Comparison of ENCODE assay signal across 1 cellular context in genomic region chr2:153819501-153819900, GRCh38.
TF ChIP-seq lines count a peak whose summit lies in the region.

No MANE protein-coding gene starts in this region.

TF ChIP-seq in HCT116, 20 proteins besides CTCF, POLR2A, EP300 and RAD21 (continued from another document):
- TF ChIP-seq YY1 (IDR thresholded peaks at IDR 0.05; ENCODE audit: extremely low read depth, insufficient replicate concordance, low read depth, low read length) = no peak
- no peak for TF ChIP-seq SIN3A (IDR thresholded peaks at IDR 0.05; ENCODE audit: low read depth)
- no peak for TF ChIP-seq POLR2AphosphoS5 (IDR thresholded peaks at IDR 0.05; ENCODE audit: low read depth, low read length)
- TF ChIP-seq ATF3 (IDR thresholded peaks at IDR 0.05) = no peak
- TF ChIP-seq EZH2phosphoT487 (IDR thresholded peaks at IDR 0.05; ENCODE audit: borderline replicate concordance) = no peak
- no peak for TF ChIP-seq CEBPB (IDR thresholded peaks at IDR 0.05; ENCODE audit: low read depth)
